In genomic region chr5:95704150-95704549, GRCh38 we compare ENCODE assay signal across 25 cellular contexts. TPM values are rescaled to one million over a fixed set of nuclear protein-coding genes. Genes with fewer than 3 reads are reported as not detected.
"Had no signal": no experiment of that assay in that cellular context is flagged by ENCODE, and none has a peak within 500 bp of the region (broad histone marks: within the 10 kb centered on the region; RNA-seq: fewer than 3 reads in every experiment).

No MANE protein-coding gene starts in this region.

- H3K9me3 Mint-ChIP-seq: activated CD4-positive, alpha-beta memory T cell treated with anti-CD3 and anti-CD28 coated beads for 36 hours; activated CD4-positive, alpha-beta T cell treated with anti-CD3 and anti-CD28 coated beads, Interleukin-2, amount 10 ng/mL, durations not matched to agents 24 days and 14 days; dendritic cell treated with granulocyte-macrophage colony-stimulating factor and Interleukin-4, amounts not matched to agents 40 ng/mL and 50 ng/mL, for 4 days; natural killer cell treated with Interleukin-12 subunit alpha and Interleukin-12 subunit beta and Interleukin-15 and Interleukin-18, amount 100 ng/mL, for 72 hours; stimulated activated effector memory CD8-positive, alpha-beta T cell treated with anti-CD3 and anti-CD28 coated beads, Interleukin-12 subunit alpha, Interleukin-12 subunit beta, amount 100 ng/mL, for 72 hours; stimulated activated naive CD8-positive, alpha-beta T cell treated with anti-CD3 and anti-CD28 coated beads, Interleukin-15, Interleukin-2, amounts not matched to agents 100 ng/mL and 50 ng/mL, for 24 hours had no signal

- H3K4me3 Mint-ChIP-seq: activated CD4-positive, alpha-beta memory T cell treated with anti-CD3 and anti-CD28 coated beads for 36 hours; activated CD4-positive, alpha-beta T cell treated with anti-CD3 and anti-CD28 coated beads, Interleukin-2, amount 10 ng/mL, durations not matched to agents 24 days and 14 days; dendritic cell treated with granulocyte-macrophage colony-stimulating factor and Interleukin-4, amounts not matched to agents 40 ng/mL and 50 ng/mL, for 4 days; endodermal cell; natural killer cell treated with Interleukin-12 subunit alpha and Interleukin-12 subunit beta and Interleukin-15 and Interleukin-18, amount 100 ng/mL, for 72 hours; stimulated activated effector memory CD8-positive, alpha-beta T cell treated with anti-CD3 and anti-CD28 coated beads, Interleukin-12 subunit alpha, Interleukin-12 subunit beta, amount 100 ng/mL, for 72 hours; stimulated activated naive CD8-positive, alpha-beta T cell treated with anti-CD3 and anti-CD28 coated beads, Interleukin-15, Interleukin-2, amounts not matched to agents 100 ng/mL and 50 ng/mL, for 24 hours had no signal

- H3K27ac Mint-ChIP-seq: activated CD4-positive, alpha-beta memory T cell treated with anti-CD3 and anti-CD28 coated beads for 36 hours; activated CD4-positive, alpha-beta T cell treated with anti-CD3 and anti-CD28 coated beads, Interleukin-2, amount 10 ng/mL, durations not matched to agents 24 days and 14 days; dendritic cell treated with granulocyte-macrophage colony-stimulating factor and Interleukin-4, amounts not matched to agents 40 ng/mL and 50 ng/mL, for 4 days; endodermal cell; natural killer cell treated with Interleukin-12 subunit alpha and Interleukin-12 subunit beta and Interleukin-15 and Interleukin-18, amount 100 ng/mL, for 72 hours; stimulated activated effector memory CD8-positive, alpha-beta T cell treated with anti-CD3 and anti-CD28 coated beads, Interleukin-12 subunit alpha, Interleukin-12 subunit beta, amount 100 ng/mL, for 72 hours; stimulated activated naive CD8-positive, alpha-beta T cell treated with anti-CD3 and anti-CD28 coated beads, Interleukin-15, Interleukin-2, amounts not matched to agents 100 ng/mL and 50 ng/mL, for 24 hours had no signal

- H3K27me3 Mint-ChIP-seq: dendritic cell treated with granulocyte-macrophage colony-stimulating factor and Interleukin-4, amounts not matched to agents 40 ng/mL and 50 ng/mL, for 4 days; natural killer cell treated with Interleukin-12 subunit alpha and Interleukin-12 subunit beta and Interleukin-15 and Interleukin-18, amount 100 ng/mL, for 72 hours had no signal

- DNase-seq: activated CD4-positive, alpha-beta memory T cell treated with anti-CD3 and anti-CD28 coated beads for 36 hours; activated CD4-positive, alpha-beta T cell treated with anti-CD3 and anti-CD28 coated beads, Interleukin-2, amount 10 ng/mL, durations not matched to agents 24 days and 14 days; activated CD4-positive, CD25-positive, alpha-beta regulatory T cell treated with anti-CD3 and anti-CD28 coated beads, Interleukin-2, amount 50 U/mL, for 72 hours; activated CD8-positive, alpha-beta memory T cell treated with anti-CD3 and anti-CD28 coated beads, Interleukin-2, amount 50 U/mL, for 4 hours; activated gamma-delta T cell; activated naive CD4-positive, alpha-beta T cell treated with anti-CD3 and anti-CD28 coated beads, Interleukin-2, amount 50 U/mL, for 16 hours; activated T-cell treated with anti-CD3 and anti-CD28 coated beads, Interleukin-2, amount 50 U/mL, for 1 hour; endodermal cell; left ventricle myocardium inferior; mucosa of descending colon; retina; small intestine; stimulated activated CD4-positive, alpha-beta T cell treated with anti-CD3 and anti-CD28 coated beads, Interleukin-4, amount 100 ng/mL, for 24 hours; T-helper 2 cell; tibial artery; upper lobe of right lung had no signal

- H3K4me1 Mint-ChIP-seq: activated CD4-positive, alpha-beta T cell treated with anti-CD3 and anti-CD28 coated beads, Interleukin-2, amount 10 ng/mL, durations not matched to agents 24 days and 14 days; stimulated activated effector memory CD8-positive, alpha-beta T cell treated with anti-CD3 and anti-CD28 coated beads, Interleukin-12 subunit alpha, Interleukin-12 subunit beta, amount 100 ng/mL, for 72 hours had no signal

- H3K36me3 Mint-ChIP-seq: activated CD4-positive, alpha-beta memory T cell treated with anti-CD3 and anti-CD28 coated beads for 36 hours; natural killer cell treated with Interleukin-12 subunit alpha and Interleukin-12 subunit beta and Interleukin-15 and Interleukin-18, amount 100 ng/mL, for 72 hours; stimulated activated effector memory CD8-positive, alpha-beta T cell treated with anti-CD3 and anti-CD28 coated beads, Interleukin-12 subunit alpha, Interleukin-12 subunit beta, amount 100 ng/mL, for 72 hours had no signal

- H3K4me3 ChIP-seq: esophagus muscularis mucosa, left ventricle myocardium inferior, lung, mucosa of descending colon, prostate gland, tibial artery, upper lobe of right lung had no signal

- ATAC-seq: mucosa of descending colon; natural killer cell treated with Interleukin-12 subunit alpha and Interleukin-12 subunit beta and Interleukin-15 and Interleukin-18, amount 100 ng/mL, for 72 hours; sciatic nerve; stimulated activated effector memory CD8-positive, alpha-beta T cell treated with anti-CD3 and anti-CD28 coated beads, Interleukin-12 subunit alpha, Interleukin-12 subunit beta, amount 100 ng/mL, for 72 hours; upper lobe of right lung had no signal

RNA-seq across cellular contexts. Expression of gene SPATA9, which starts 21.4 kb away (rescaled TPM):
- total RNA-seq: activated CD4-positive, alpha-beta memory T cell treated with anti-CD3 and anti-CD28 coated beads for 36 hours; activated CD4-positive, alpha-beta T cell treated with anti-CD3 and anti-CD28 coated beads, Interleukin-2, amount 10 ng/mL, durations not matched to agents 24 days and 14 days; activated CD8-positive, alpha-beta memory T cell treated with anti-CD3 and anti-CD28 coated beads for 36 hours; esophagus muscularis mucosa; left ventricle myocardium inferior; upper lobe of right lung had no signal
